ENCODE assay signal across 8 cellular contexts in the genomic region with DNA sequence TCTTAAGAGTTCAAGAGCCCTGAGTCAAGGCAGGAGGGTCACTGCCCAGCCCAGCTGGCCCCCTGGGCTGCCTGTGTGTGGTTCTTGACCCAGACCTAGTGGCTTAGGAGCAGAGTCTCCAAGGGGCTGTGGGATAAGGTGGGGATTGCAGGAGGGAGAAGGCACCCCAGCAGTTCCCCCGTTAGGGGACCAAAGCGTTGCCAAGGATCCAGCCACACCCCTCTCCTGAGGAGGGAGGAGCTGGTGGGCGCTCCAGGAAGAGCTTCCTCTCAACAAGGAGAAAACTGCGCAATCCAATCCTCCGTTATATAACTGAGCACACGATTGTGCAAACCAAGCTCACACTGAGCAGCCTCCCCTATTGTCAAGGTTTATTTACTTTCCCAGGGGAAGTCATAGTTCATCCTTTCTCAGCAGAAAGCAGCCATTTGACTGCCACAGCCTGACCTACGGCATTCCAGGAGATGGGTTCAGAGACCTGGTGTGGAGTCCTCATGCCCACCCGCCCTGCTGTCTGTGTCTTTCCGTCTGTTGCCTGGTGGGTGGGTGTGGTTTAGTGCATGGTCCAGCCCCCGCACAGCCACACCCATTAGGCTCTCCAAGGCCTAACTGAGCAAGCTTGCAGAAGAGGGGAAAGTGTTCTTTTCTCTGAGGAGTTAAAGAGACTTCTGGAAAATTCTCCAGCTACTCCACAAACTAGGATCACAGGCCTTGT. TPM values are rescaled to one million over a fixed set of nuclear protein-coding genes. Genes with fewer than 3 reads are reported as not detected.
DNase-seq lines count a peak whose midpoint lies in the region; ATAC-seq and TF ChIP-seq lines count a peak whose summit lies in the region.

No MANE protein-coding gene starts in this region.

- no TSS peak for BruUV-seq in PC-9 (replicated peaks; lab: Mats Ljungman, UMichigan)

- H3K4me3 ChIP-seq in PC-9 = peak overlapping the region; percentile 32; the same call in 1 of the 2 replicates
- H3K4me3 ChIP-seq in fibroblast of the aortic adventitia (ENCODE audit: low read depth, low read length) = no peak overlapping the region

- H3K4me1 Mint-ChIP-seq in CD4-positive, alpha-beta T cell (ENCODE audit: low read depth) = no peaks in the 10 kb centered on the region

- no peaks in the 10 kb centered on the region for H3K9me3 ChIP-seq in PC-9 (ENCODE audit: insufficient read depth, low read depth)
- no peaks in the 10 kb centered on the region for H3K9me3 ChIP-seq in CD4-positive, alpha-beta T cell (ENCODE audit: control insufficient read depth, low read length)

- H3F3A ChIP-seq in PC-9 (ENCODE audit: insufficient read depth, low read depth) = peaks cover 44% of the 10 kb centered on the region

- no peak overlapping the region for H2AFZ ChIP-seq in PC-9

- intact Hi-C loops in PC-9 (cut with micrococcal nuclease; ENCODE audit: unreplicated experiment) = loop anchor here (1.0 to 2.0 kb wide), 2 partner anchors 37 to 113 kb away; a partner anchor contains a TSS
- intact Hi-C loops in sciatic nerve (cut with DNase I) = no loop called here
- intact Hi-C loops in CD4-positive, alpha-beta T cell (cut with DNase I, micrococcal nuclease) = no loop called here

- peaks cover 78% of the 10 kb centered on the region for H3K4me1 ChIP-seq in PC-9 (replicated peaks; ENCODE audit: insufficient read depth)

- H3K27me3 ChIP-seq in PC-9 (ENCODE audit: insufficient read depth, low read depth) = no peaks in the 10 kb centered on the region
- no peaks in the 10 kb centered on the region for H3K27me3 ChIP-seq in CD4-positive, alpha-beta T cell (ENCODE audit: control insufficient read depth, insufficient read depth, low read length)

- no peaks in the 10 kb centered on the region for H3K36me3 Mint-ChIP-seq in CD4-positive, alpha-beta T cell (ENCODE audit: low read depth)

- in situ Hi-C loops in GM13977 (cut with MboI; ENCODE audit: low pct_unique_long_range_greater_than_20kb, low sequenced_read_pairs, unreplicated experiment) = no loop called here

- H3K27ac Mint-ChIP-seq in CD4-positive, alpha-beta T cell = no peak overlapping the region

- H3K27ac ChIP-seq in PC-9 = peak overlapping the region; percentile 87
- H3K27ac ChIP-seq in CD4-positive, alpha-beta T cell (ENCODE audit: low read depth, low read length) = no peak overlapping the region

- TF ChIP-seq CTCF in PC-9 (conservative IDR thresholded peaks at IDR 0.05) (no peak), fibroblast of the aortic adventitia (IDR thresholded peaks at IDR 0.05; ENCODE audit: insufficient read depth, low read length) (no peak), GM13977 (IDR thresholded peaks at IDR 0.05; ENCODE audit: extremely low read depth, insufficient read depth, missing control alignments) (no peak)
- no peak for TF ChIP-seq CTCF in CD4-positive, alpha-beta T cell (IDR thresholded peaks at IDR 0.05)

- H4K20me1 ChIP-seq in PC-9 (ENCODE audit: insufficient read depth) = no peaks in the 10 kb centered on the region

- POLR2A ChIA-PET in HEK293T (lab: Yijun Ruan, JAX) (interaction anchor here (0.9 to 2.8 kb wide), 5 partner anchors 12 to 112 kb away, joined by 3 to 20 read pairs (median 5); a partner anchor contains a TSS), PC-9 (lab: Charles Lee; ENCODE audit: unreplicated experiment) (interaction anchor here (0.6 to 1.2 kb wide), 12 partner anchors 11 to 161 kb away, joined by 3 to 12 read pairs (median 5); a partner anchor contains a TSS)
- POLR2A ChIA-PET in CD4-positive, alpha-beta T cell (lab: Charles Lee) = interaction anchor here (0.8 to 1.7 kb wide), 2 partner anchors 35 to 36 kb away, joined by 3 read pairs; no protein-coding TSS in a partner anchor

- peaks cover 31% of the 10 kb centered on the region for H3K36me3 ChIP-seq in PC-9 (ENCODE audit: low read depth)

- no peaks in the 10 kb centered on the region for H3K9me2 ChIP-seq in PC-9 (ENCODE audit: insufficient read depth)

- peak overlapping the region; percentile 95 for H3K4me2 ChIP-seq in PC-9

- peak; percentile 60 for DNase-seq in HEK293T (ENCODE audit: extremely low spot score)
- peak; percentile 94 to 99 for DNase-seq in PC-9
- DNase-seq in fibroblast of the aortic adventitia (ENCODE audit: low read depth) = peak; percentile 90
- DNase-seq in sciatic nerve (ENCODE audit: low spot score) = peak; percentile 76
- no peak for DNase-seq in 8988T
- no peak for DNase-seq in GM13977 (ENCODE audit: low spot score)
- DNase-seq in stimulated activated CD4-positive, alpha-beta T cell treated with anti-CD3 and anti-CD28 coated beads, Interleukin-2, amount 100 ng/mL, for 48 hours = no peak
- DNase-seq in CD4-positive, alpha-beta T cell = no peak

- peak; percentile 85 for ATAC-seq in sciatic nerve
- no peak for ATAC-seq in CD4-positive, alpha-beta T cell (ENCODE audit: poor library complexity)

- peaks cover 70% of the 10 kb centered on the region for H3K79me2 ChIP-seq in PC-9 (ENCODE audit: low read depth)

- no peaks in the 10 kb centered on the region for H3K9me3 Mint-ChIP-seq in CD4-positive, alpha-beta T cell

- CTCF ChIA-PET in HEK293T (lab: Yijun Ruan, JAX) (interaction anchor here (0.6 to 1.0 kb wide), 4 partner anchors 24 to 155 kb away, joined by 3 to 4 read pairs (median 4); no protein-coding TSS in a partner anchor), PC-9 (lab: Charles Lee) (interaction anchor here (0.5 to 1.1 kb wide), 8 partner anchors 9 to 515 kb away, joined by 3 to 7 read pairs (median 4); a partner anchor contains a TSS)
- CTCF ChIA-PET in CD4-positive, alpha-beta T cell (lab: Charles Lee) = no interaction called here

- H3K4me3 Mint-ChIP-seq in CD4-positive, alpha-beta T cell = no peak overlapping the region

- no peaks in the 10 kb centered on the region for H3K27me3 Mint-ChIP-seq in CD4-positive, alpha-beta T cell

TF ChIP-seq in HEK293T, 16 proteins besides CTCF, POLR2A, EP300 and RAD21:
- no peak for TF ChIP-seq ZNF384 (IDR thresholded peaks at IDR 0.05)
- TF ChIP-seq FOXM1 (IDR thresholded peaks at IDR 0.05; ENCODE audit: borderline replicate concordance) = no peak
- TF ChIP-seq FOXK2 (IDR thresholded peaks at IDR 0.05) = no peak
- TF ChIP-seq FOXA1 (IDR thresholded peaks at IDR 0.05) = no peak
- no peak for TF ChIP-seq L3MBTL2 (conservative IDR thresholded peaks at IDR 0.05)
- TF ChIP-seq TARDBP (IDR thresholded peaks at IDR 0.05) = no peak
- no peak for TF ChIP-seq ARNT (IDR thresholded peaks at IDR 0.05)
- no peak for TF ChIP-seq LEF1 (IDR thresholded peaks at IDR 0.05; ENCODE audit: borderline replicate concordance)
- no peak for TF ChIP-seq CTBP1 (IDR thresholded peaks at IDR 0.05; ENCODE audit: borderline replicate concordance)
- no peak for TF ChIP-seq NFRKB (IDR thresholded peaks at IDR 0.05)
- TF ChIP-seq, protein P1, sequence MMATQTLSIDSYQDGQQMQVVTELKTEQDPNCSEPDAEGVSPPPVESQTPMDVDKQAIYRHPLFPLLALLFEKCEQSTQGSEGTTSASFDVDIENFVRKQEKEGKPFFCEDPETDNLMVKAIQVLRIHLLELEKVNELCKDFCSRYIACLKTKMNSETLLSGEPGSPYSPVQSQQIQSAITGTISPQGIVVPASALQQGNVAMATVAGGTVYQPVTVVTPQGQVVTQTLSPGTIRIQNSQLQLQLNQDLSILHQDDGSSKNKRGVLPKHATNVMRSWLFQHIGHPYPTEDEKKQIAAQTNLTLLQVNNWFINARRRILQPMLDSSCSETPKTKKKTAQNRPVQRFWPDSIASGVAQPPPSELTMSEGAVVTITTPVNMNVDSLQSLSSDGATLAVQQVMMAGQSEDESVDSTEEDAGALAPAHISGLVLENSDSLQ (IDR thresholded peaks at IDR 0.05) = no peak
- no peak for TF ChIP-seq SP1 (IDR thresholded peaks at IDR 0.05)
- no peak for TF ChIP-seq SUZ12 (IDR thresholded peaks at IDR 0.05)
- TF ChIP-seq ELF4 (IDR thresholded peaks at IDR 0.05) = no peak
- TF ChIP-seq HDGF (IDR thresholded peaks at IDR 0.05; ENCODE audit: borderline replicate concordance) = no peak; the same call in 1 of the 2 replicates
- TF ChIP-seq BHLHE40 (IDR thresholded peaks at IDR 0.05; ENCODE audit: borderline replicate concordance) = no peak

RNA-seq across cellular contexts. Expression of a gene that starts 3.5 kb away (rescaled TPM):
- total RNA-seq in PC-9 (2021) = 288 and 313 TPM in 2 replicates
- total RNA-seq in fibroblast of the aortic adventitia (ENCODE audit: low replicate concordance) = 39.4 and 57.6 TPM in 2 replicates
- 232 TPM for total RNA-seq in sciatic nerve
- total RNA-seq in CD4-positive, alpha-beta T cell = under 1 TPM; 0.34 to 0.47 TPM

RNA-seq across cellular contexts. Expression of a gene that starts 35.8 kb away (rescaled TPM):
- total RNA-seq in PC-9 (2021) (291 and 406 TPM in 2 replicates), fibroblast of the aortic adventitia (ENCODE audit: low replicate concordance) (117 and 330 TPM in 2 replicates), sciatic nerve (151 TPM)
- total RNA-seq in CD4-positive, alpha-beta T cell = 10 to 100 TPM; 63.7 to 69.8 TPM

Comparison
In these comparisons a context has a peak if more than half of its experiments do, and no peak if none do; other contexts are left out.
1. DNase-seq: peak in HEK293T (single experiment), PC-9 (2 of 2), fibroblast of the aortic adventitia (single experiment) and sciatic nerve (single experiment); none in 8988T (single experiment), GM13977 (single experiment), stimulated activated CD4-positive, alpha-beta T cell treated with anti-CD3 and anti-CD28 coated beads, Interleukin-2, amount 100 ng/mL, for 48 hours (0 of 2) and CD4-positive, alpha-beta T cell (0 of 10).
2. RNA of a gene that starts 3.5 kb away (total RNA-seq): 288 to 313 TPM in PC-9, 232 TPM in sciatic nerve (single experiment) and 39.4 to 57.6 TPM in fibroblast of the aortic adventitia; 0.34 to 0.47 TPM in CD4-positive, alpha-beta T cell; every median in the first group is over 10 times any median in the second.